ENCODE assay signal across 28 cellular contexts in the genomic region with DNA sequence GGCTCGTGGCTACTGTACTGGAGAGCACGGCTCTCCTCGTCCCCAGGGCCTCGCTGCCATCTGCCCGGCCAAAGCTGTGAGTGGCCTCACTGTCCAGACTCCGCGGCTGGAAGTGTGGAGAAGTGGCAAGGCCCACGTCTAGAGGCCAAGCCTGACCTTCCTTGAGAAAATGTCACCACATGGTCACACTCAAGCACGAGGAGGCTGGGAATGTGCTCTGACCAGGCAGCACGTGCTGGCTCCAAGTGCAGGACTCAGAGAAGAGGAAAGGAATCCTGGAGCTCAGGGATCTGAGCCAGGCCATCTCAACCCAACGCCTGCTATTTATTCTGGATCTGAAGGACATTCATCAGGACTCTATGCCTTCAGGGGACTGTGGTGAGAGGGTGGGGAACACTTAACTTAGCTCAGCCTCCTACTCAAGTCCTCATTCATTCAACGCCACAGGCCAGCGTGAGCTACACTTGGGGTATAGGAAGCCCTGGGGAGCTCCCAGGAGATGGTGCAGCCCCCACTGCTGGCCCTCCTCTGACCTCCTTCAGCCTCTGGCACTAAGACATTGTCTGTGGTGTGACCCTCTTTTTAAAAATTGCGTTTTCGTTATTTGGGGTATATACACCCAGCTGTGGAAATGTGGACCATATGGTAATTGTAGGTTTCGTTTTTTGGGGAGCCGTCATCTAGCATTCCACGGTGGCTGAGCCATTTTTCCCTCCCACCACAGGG. TPM values are rescaled to one million over a fixed set of nuclear protein-coding genes. Genes with fewer than 3 reads are reported as not detected.
"Had no signal": no experiment of that assay in that cellular context is flagged by ENCODE, and none has a peak within 500 bp of the region (broad histone marks: within the 10 kb centered on the region; RNA-seq: fewer than 3 reads in every experiment).

No MANE protein-coding gene starts in this region.

- H3K9me3 ChIP-seq: esophagus squamous epithelium, left lung, mucosa of descending colon, sigmoid colon, spleen, transverse colon, upper lobe of right lung, uterus had no signal

- H2AFZ ChIP-seq: parathyroid adenoma had no signal

- H3K4me3 ChIP-seq: esophagus squamous epithelium, left lung, mucosa of descending colon, sigmoid colon, skin epidermis, spleen, transverse colon, upper lobe of right lung, uterus had no signal

- H3K9ac ChIP-seq: parathyroid adenoma had no signal

- ATAC-seq: effector memory CD8-positive, alpha-beta T cell; left cardiac atrium; left lung; mucosa of descending colon; natural killer cell treated with Interleukin-12 subunit alpha and Interleukin-12 subunit beta and Interleukin-15 and Interleukin-18, amount 100 ng/mL, for 72 hours; stimulated activated naive B cell treated with anti-CD40 and anti-IgM and Interleukin-4, amounts not matched to agents 10 μg/mL and 1 μg/mL and 100 μg/mL, for 72 hours; upper lobe of right lung had no signal

- H3K36me3 ChIP-seq: esophagus squamous epithelium, left lung, sigmoid colon, spleen, transverse colon, upper lobe of right lung, uterus had no signal

- H3K27ac ChIP-seq: esophagus squamous epithelium, left lung, parathyroid adenoma, sigmoid colon, skin epidermis, spleen, transverse colon, upper lobe of right lung, uterus had no signal

- DNase-seq: cortex of kidney; effector memory CD8-positive, alpha-beta T cell; erythroblast; esophagus squamous epithelium; head of caudate nucleus; left cardiac atrium; mesenchymal stem cell; mucosa of descending colon; naive B cell; sigmoid colon; spleen; stimulated activated naive B cell treated with anti-CD40 and anti-IgM and Interleukin-4, amounts not matched to agents 10 μg/mL and 1 μg/mL and 100 μg/mL, for 72 hours; transverse colon; upper lobe of right lung; uterus had no signal

- H3K4me1 ChIP-seq: parathyroid adenoma had no signal

RNA-seq across cellular contexts. Expression of a gene that starts 29.0 kb away (rescaled TPM):
- total RNA-seq: frontal cortex, glomerular endothelial cell, left lung, lung microvascular endothelial cell, mesothelial cell of epicardium, mucosa of descending colon, progenitor cell of endocrine pancreas, spleen, transverse colon, upper lobe of right lung had no signal
- polyA plus RNA-seq: sigmoid colon had no signal

RNA-seq across cellular contexts. Expression of a gene that starts 59.4 kb away (rescaled TPM):
- total RNA-seq: dermis microvascular lymphatic vessel endothelial cell; esophagus squamous epithelium; glomerular endothelial cell; kidney epithelial cell; left cardiac atrium; left lung; lower leg skin; lung microvascular endothelial cell; mesothelial cell of epicardium; mucosa of descending colon; natural killer cell treated with Interleukin-12 subunit alpha and Interleukin-12 subunit beta and Interleukin-15 and Interleukin-18, amount 100 ng/mL, for 72 hours; osteoblast; progenitor cell of endocrine pancreas; sigmoid colon; spleen; transverse colon; upper lobe of right lung; uterus had no signal
- polyA plus RNA-seq: sigmoid colon, spleen had no signal
